22 cellular contexts compared by ENCODE assay signal in genomic region chr11:127890026-127890611, GRCh38.
DNase-seq lines count a peak whose midpoint lies in the region; ATAC-seq and TF ChIP-seq lines count a peak whose summit lies in the region.
"Had no signal": no experiment of that assay in that cellular context is flagged by ENCODE, and none has a peak within 500 bp of the region (broad histone marks: within the 10 kb centered on the region; RNA-seq: fewer than 3 reads in every experiment).

No MANE protein-coding gene starts in this region.

- ATAC-seq in HG03469 (IDR thresholded peaks at IDR 0.05; ENCODE audit: unreplicated experiment), result no peak
- ATAC-seq: heart right ventricle, K562, lower lobe of right lung, WTC11 had no signal

- H3K4me3 ChIP-seq in adipocyte (ENCODE audit: low read length) (no peak overlapping the region), foreskin fibroblast (ENCODE audit: low read depth in 1 of 2, low read length in 2 of 2) (no peak overlapping the region)
- H3K4me3 ChIP-seq: HAP-1, heart right ventricle, K562, lower lobe of right lung, vagina had no signal

- no peaks in the 10 kb centered on the region for H3K36me3 ChIP-seq in adipocyte (ENCODE audit: control insufficient read depth, insufficient read depth, low read length, severe bottlenecking)
- H3K36me3 ChIP-seq: HAP-1, heart right ventricle, lower lobe of right lung, vagina had no signal

- H3K9me3 ChIP-seq in adipocyte (ENCODE audit: control insufficient read depth, low read length), result no peaks in the 10 kb centered on the region
- H3K9me3 ChIP-seq: HAP-1, vagina had no signal

- DNase-seq in GM04504 (ENCODE audit: low read depth), result peak; percentile 21
- peak; percentile 85 for DNase-seq in adipocyte (ENCODE audit: low read depth)
- DNase-seq in foreskin fibroblast, result peak; percentile 23 to 67
- no peak for DNase-seq in NCI-H345 treated with DMSO at 0.1 percent for 48 hours (lab: John Stamatoyannopoulos, UW; ENCODE audit: unreplicated experiment)
- no peak for DNase-seq in NCI-H82 (lab: John Stamatoyannopoulos, UW)
- DNase-seq in SIG-M5 (lab: John Stamatoyannopoulos, UW), result no peak
- DNase-seq: activated CD4-positive, alpha-beta memory T cell treated with anti-CD3 and anti-CD28 coated beads for 36 hours; activated naive CD4-positive, alpha-beta T cell treated with anti-CD3 and anti-CD28 coated beads, Interleukin-2, amount 50 U/mL, for 16 hours; C1 segment of cervical spinal cord; DMS53; heart right ventricle; lower lobe of right lung; NCI-H2081; NCI-H526; stimulated activated CD4-positive, alpha-beta T cell treated with anti-CD3 and anti-CD28 coated beads, Interleukin-4, amount 100 ng/mL, for 1 hour; T-helper 2 cell had no signal

- TF ChIP-seq CTCF in foreskin fibroblast (IDR thresholded peaks at IDR 0.05; ENCODE audit: low read depth, low read length), result no peak

- H3K9ac ChIP-seq in adipocyte (ENCODE audit: low read length), result no peak overlapping the region
- H3K9ac ChIP-seq: parathyroid adenoma had no signal

- H3K27me3 ChIP-seq in adipocyte (replicated peaks; ENCODE audit: control insufficient read depth, insufficient read depth, low read length), result no peaks in the 10 kb centered on the region
- H3K27me3 ChIP-seq: heart right ventricle, vagina had no signal

- peaks cover 14% of the 10 kb centered on the region for H3K4me1 ChIP-seq in adipocyte (ENCODE audit: control insufficient read depth, insufficient read depth, low read length)
- H3K4me1 ChIP-seq: HAP-1, heart right ventricle, lower lobe of right lung, parathyroid adenoma, vagina had no signal

Comparison
In these comparisons a context has a peak if more than half of its experiments do, and no peak if none do; other contexts are left out.
1. DNase-seq: peak in GM04504 (single experiment), adipocyte (single experiment) and foreskin fibroblast (2 of 2); none in NCI-H345 treated with DMSO at 0.1 percent for 48 hours (single experiment), NCI-H82 (single experiment) and SIG-M5 (single experiment).